ENCODE assay signal across 1 cellular context in genomic region chr4:683982-684571, GRCh38.
A peak's percentile ranks its signal among the peaks of the same experiment; 100 is the strongest.
TF ChIP-seq lines count a peak whose summit lies in the region.

No MANE protein-coding gene starts in this region.

TF ChIP-seq in K562, 482 proteins besides CTCF, POLR2A, EP300 and RAD21 (continued from another document):
- TF ChIP-seq TOE1 (IDR thresholded peaks at IDR 0.05; ENCODE audit: borderline replicate concordance): no peak
- peak; percentile 72; the same call in 1 of the 2 replicates for TF ChIP-seq TOE1 (CRISPR knock-in tag; IDR thresholded peaks at IDR 0.05; ENCODE audit: borderline replicate concordance, low read depth)
- TF ChIP-seq SP1 (CRISPR knock-in tag; IDR thresholded peaks at IDR 0.05): peak; percentile 76
- no peak for TF ChIP-seq CC2D1A (IDR thresholded peaks at IDR 0.05)
- no peak for TF ChIP-seq ILK (tag; IDR thresholded peaks at IDR 0.05; ENCODE audit: borderline replicate concordance, low read depth)
- TF ChIP-seq SMARCA4 (IDR thresholded peaks at IDR 0.05): peak; percentile 52; the same call in 1 of the 2 replicates
- peak; percentile 88 for TF ChIP-seq ZBTB7A (IDR thresholded peaks at IDR 0.05; ENCODE audit: borderline replicate concordance, control insufficient read depth, low read depth, low read length)
- TF ChIP-seq ZNF232 (CRISPR knock-in tag; IDR thresholded peaks at IDR 0.05): no peak
- no peak for TF ChIP-seq ZFPM2 (CRISPR knock-in tag; IDR thresholded peaks at IDR 0.05)
- no peak for TF ChIP-seq ZNF224 (CRISPR knock-in tag; IDR thresholded peaks at IDR 0.05)
- no peak for TF ChIP-seq TCF15 (CRISPR knock-in tag; IDR thresholded peaks at IDR 0.05)
- no peak for TF ChIP-seq ELF4 (CRISPR knock-in tag; IDR thresholded peaks at IDR 0.05)
- TF ChIP-seq FOXK1 (CRISPR knock-in tag; IDR thresholded peaks at IDR 0.05; ENCODE audit: borderline replicate concordance): no peak
- TF ChIP-seq MBD1 (CRISPR knock-in tag; IDR thresholded peaks at IDR 0.05): no peak
- no peak for TF ChIP-seq PHF8 (IDR thresholded peaks at IDR 0.05; ENCODE audit: borderline replicate concordance, low read length)
- TF ChIP-seq ID3 (CRISPR knock-in tag; IDR thresholded peaks at IDR 0.05): no peak
- 0 out of 2 replicates have a peak, but pooled peaks have one; percentile 33 for TF ChIP-seq ID3 (tag; IDR thresholded peaks at IDR 0.05)
- TF ChIP-seq ZNF398 (CRISPR knock-in tag; IDR thresholded peaks at IDR 0.05): no peak
- TF ChIP-seq POLR2AphosphoS5 (IDR thresholded peaks at IDR 0.05; ENCODE audit: control insufficient read depth, insufficient read depth, low read depth, low read length): no peak
- TF ChIP-seq TBL1XR1 (IDR thresholded peaks at IDR 0.05; ENCODE audit: low read length in 2 of 2): no peak
- no peak for TF ChIP-seq E2F3 (CRISPR knock-in tag; IDR thresholded peaks at IDR 0.05)
- TF ChIP-seq FIP1L1 (IDR thresholded peaks at IDR 0.05; ENCODE audit: low read depth, low read length, poor library complexity, severe bottlenecking): no peak
- no peak for TF ChIP-seq ZNF444 (CRISPR knock-in tag; IDR thresholded peaks at IDR 0.05)
- no peak for TF ChIP-seq SAFB (IDR thresholded peaks at IDR 0.05; ENCODE audit: borderline replicate concordance, low read depth, low read length)
- TF ChIP-seq NFIC (IDR thresholded peaks at IDR 0.05): peak; percentile 19; the same call in 1 of the 2 replicates
- no peak for TF ChIP-seq ZNF507 (tag; conservative IDR thresholded peaks at IDR 0.05)
- TF ChIP-seq ZNF347 (CRISPR knock-in tag; IDR thresholded peaks at IDR 0.05; ENCODE audit: low read depth): no peak
- TF ChIP-seq YY1 (IDR thresholded peaks at IDR 0.05; ENCODE audit: borderline replicate concordance in 1 of 3, control insufficient read depth in 1 of 3, extremely low read depth in 1 of 3, insufficient read depth in 3 of 3, insufficient read length in 1 of 3, insufficient replicate concordance in 2 of 3, low read depth in 1 of 3, low read length in 2 of 3): no peak
- no peak for TF ChIP-seq ZNF184 (CRISPR knock-in tag; IDR thresholded peaks at IDR 0.05)
- peak; percentile 41; the same call in 1 of the 2 replicates for TF ChIP-seq TFAP4 (CRISPR knock-in tag; IDR thresholded peaks at IDR 0.05; ENCODE audit: borderline replicate concordance)
- TF ChIP-seq ZNF75A (CRISPR knock-in tag; IDR thresholded peaks at IDR 0.05): no peak
- TF ChIP-seq ZNF511 (CRISPR knock-in tag; IDR thresholded peaks at IDR 0.05): no peak
- TF ChIP-seq ZNF57 (CRISPR knock-in tag; IDR thresholded peaks at IDR 0.05): no peak
- TF ChIP-seq CREB1 (IDR thresholded peaks at IDR 0.05): 0 out of 2 replicates have a peak, but pooled peaks have one; percentile 23
- TF ChIP-seq CREB1 (CRISPR knock-in tag; IDR thresholded peaks at IDR 0.05): peak; percentile 44; the same call in 1 of the 2 replicates
- no peak for TF ChIP-seq KDM5B (IDR thresholded peaks at IDR 0.05; ENCODE audit: insufficient replicate concordance, low read depth, low read length)
- TF ChIP-seq MAFK (IDR thresholded peaks at IDR 0.05; ENCODE audit: low read length): no peak
- no peak for TF ChIP-seq ZNF696 (CRISPR knock-in tag; conservative IDR thresholded peaks at IDR 0.05)
- TF ChIP-seq CBX2 (IDR thresholded peaks at IDR 0.05; ENCODE audit: insufficient read depth, low read length, poor library complexity, severe bottlenecking): no peak
- TF ChIP-seq HNRNPK (IDR thresholded peaks at IDR 0.05; ENCODE audit: low read depth, low read length, poor library complexity, severe bottlenecking): no peak
- no peak for TF ChIP-seq ATF6 (CRISPR knock-in tag; IDR thresholded peaks at IDR 0.05)
- no peak for TF ChIP-seq PTTG1 (tag; IDR thresholded peaks at IDR 0.05; ENCODE audit: low read depth)
- TF ChIP-seq ZNF76 (CRISPR knock-in tag; IDR thresholded peaks at IDR 0.05; ENCODE audit: borderline replicate concordance): no peak
- no peak for TF ChIP-seq RFX7 (CRISPR knock-in tag; IDR thresholded peaks at IDR 0.05)
TF ChIP-seq in K562: peak in this region for 29.
